In genomic region chr17:20992416-20992815, GRCh38 we compare ENCODE assay signal across 17 cellular contexts. TPM values are rescaled to one million over a fixed set of nuclear protein-coding genes. Genes with fewer than 3 reads are reported as not detected.
DNase-seq lines count a peak whose midpoint lies in the region; ATAC-seq and TF ChIP-seq lines count a peak whose summit lies in the region.
"Had no signal": no experiment of that assay in that cellular context is flagged by ENCODE, and none has a peak within 500 bp of the region (broad histone marks: within the 10 kb centered on the region; RNA-seq: fewer than 3 reads in every experiment).

No MANE protein-coding gene starts in this region.

- TF ChIP-seq CTCF in left ventricle myocardium inferior (IDR thresholded peaks at IDR 0.05; ENCODE audit: borderline replicate concordance) (no peak), neural crest cell (conservative IDR thresholded peaks at IDR 0.05) (no peak), upper lobe of right lung (IDR thresholded peaks at IDR 0.05) (no peak), chondrocyte (IDR thresholded peaks at IDR 0.05) (no peak)

- peaks cover 20% of the 10 kb centered on the region for H3K4me1 ChIP-seq in left ventricle myocardium inferior
- peaks cover 9% of the 10 kb centered on the region for H3K4me1 ChIP-seq in upper lobe of right lung
- H3K4me1 ChIP-seq: foreskin keratinocyte had no signal

- peak overlapping the region; percentile 25 for H3K27ac ChIP-seq in left ventricle myocardium inferior (replicated peaks)
- H3K27ac ChIP-seq in caudate nucleus (ENCODE audit: low read depth, low read length): peak overlapping the region; percentile 74
- no peak overlapping the region for H3K27ac ChIP-seq in upper lobe of right lung
- H3K27ac ChIP-seq: PC-9, upper lobe of left lung had no signal

- H3K9me3 ChIP-seq in left ventricle myocardium inferior (replicated peaks): no peaks in the 10 kb centered on the region
- no peaks in the 10 kb centered on the region for H3K9me3 ChIP-seq in upper lobe of right lung
- H3K9me3 ChIP-seq: SJSA1, upper lobe of left lung had no signal

- H3K27ac Mint-ChIP-seq in neural crest cell (ENCODE audit: unreplicated experiment): peak overlapping the region; percentile 63
- H3K27ac Mint-ChIP-seq in chondrocyte (ENCODE audit: unreplicated experiment): no peak overlapping the region
- H3K27ac Mint-ChIP-seq: activated CD4-positive, alpha-beta memory T cell treated with anti-CD3 and anti-CD28 coated beads, Interleukin-2, amount 10 ng/mL, durations not matched to agents 7 days and 5 days; activated naive CD4-positive, alpha-beta T cell treated with anti-CD3 and anti-CD28 coated beads for 36 hours had no signal

- H3K36me3 ChIP-seq in left ventricle myocardium inferior (no peaks in the 10 kb centered on the region), upper lobe of right lung (no peaks in the 10 kb centered on the region)
- H3K36me3 ChIP-seq: SJSA1, upper lobe of left lung had no signal

- H3K27me3 Mint-ChIP-seq in neural crest cell (ENCODE audit: low read depth) (peaks cover 12% of the 10 kb centered on the region), chondrocyte (ENCODE audit: low read depth) (no peaks in the 10 kb centered on the region)
- H3K27me3 Mint-ChIP-seq: activated CD4-positive, alpha-beta memory T cell treated with anti-CD3 and anti-CD28 coated beads, Interleukin-2, amount 10 ng/mL, durations not matched to agents 7 days and 5 days had no signal

- H3K4me3 ChIP-seq in left ventricle myocardium inferior (peak overlapping the region; percentile 31), upper lobe of right lung (no peak overlapping the region)
- H3K4me3 ChIP-seq: PC-9, SJSA1, upper lobe of left lung had no signal

- H3K36me3 Mint-ChIP-seq in neural crest cell (ENCODE audit: low read depth): peaks cover 4% of the 10 kb centered on the region
- no peaks in the 10 kb centered on the region for H3K36me3 Mint-ChIP-seq in chondrocyte (ENCODE audit: low read depth)
- H3K36me3 Mint-ChIP-seq: CD14-positive monocyte had no signal

- ATAC-seq in left cardiac atrium (no peak), upper lobe of right lung (no peak)

- H3K4me3 Mint-ChIP-seq in neural crest cell (peak overlapping the region; percentile 80), chondrocyte (ENCODE audit: unreplicated experiment) (no peak overlapping the region)
- H3K4me3 Mint-ChIP-seq: activated CD4-positive, alpha-beta memory T cell treated with anti-CD3 and anti-CD28 coated beads, Interleukin-2, amount 10 ng/mL, durations not matched to agents 7 days and 5 days; activated naive CD4-positive, alpha-beta T cell treated with anti-CD3 and anti-CD28 coated beads for 36 hours; CD14-positive monocyte; WTC11 had no signal

- no peak for DNase-seq in left ventricle myocardium inferior
- no peak for DNase-seq in left cardiac atrium
- no peak for DNase-seq in caudate nucleus (lab: John Stamatoyannopoulos, UW)
- DNase-seq in neural crest cell (ENCODE audit: low read depth, low spot score): no peak
- DNase-seq in upper lobe of right lung: peak; percentile 50
- DNase-seq in chondrocyte (ENCODE audit: low spot score): no peak
- no peak for DNase-seq in NCI-H2029 (lab: John Stamatoyannopoulos, UW)
- DNase-seq in NCI-H2107 treated with DMSO at 0.1 percent for 48 hours (lab: John Stamatoyannopoulos, UW; ENCODE audit: unreplicated experiment): no peak
- DNase-seq: NCI-H774 had no signal

- H3K9me3 Mint-ChIP-seq in neural crest cell (peaks cover 4% of the 10 kb centered on the region), chondrocyte (ENCODE audit: low read depth) (no peaks in the 10 kb centered on the region)
- H3K9me3 Mint-ChIP-seq: activated CD4-positive, alpha-beta memory T cell treated with anti-CD3 and anti-CD28 coated beads, Interleukin-2, amount 10 ng/mL, durations not matched to agents 7 days and 5 days; activated naive CD4-positive, alpha-beta T cell treated with anti-CD3 and anti-CD28 coated beads for 36 hours; CD14-positive monocyte; WTC11 had no signal

- intact Hi-C loops in left ventricle myocardium inferior (cut with micrococcal nuclease) (no loop called here), left cardiac atrium (cut with DNase I) (loop anchor here in 1 of 2 donors (5.0 kb wide), 1 partner anchor 80 kb away; no protein-coding TSS in a partner anchor), upper lobe of right lung (cut with DNase I) (no loop called here)

- H3K27me3 ChIP-seq in left ventricle myocardium inferior (ENCODE audit: low read depth) (no peaks in the 10 kb centered on the region), upper lobe of right lung (no peaks in the 10 kb centered on the region)
- H3K27me3 ChIP-seq: foreskin keratinocyte, SJSA1, upper lobe of left lung had no signal

- H3K4me1 Mint-ChIP-seq in neural crest cell (peaks cover 39% of the 10 kb centered on the region), chondrocyte (ENCODE audit: low read depth) (peaks cover 35% of the 10 kb centered on the region)
- H3K4me1 Mint-ChIP-seq: activated CD4-positive, alpha-beta memory T cell treated with anti-CD3 and anti-CD28 coated beads, Interleukin-2, amount 10 ng/mL, durations not matched to agents 7 days and 5 days; CD14-positive monocyte had no signal

RNA-seq across cellular contexts. Expression of gene USP22, which starts 50.4 kb away (rescaled TPM):
- total RNA-seq in left ventricle myocardium inferior (159 TPM), left cardiac atrium (100 to 1,000 TPM; 145 to 152 TPM), neural crest cell (386 and 390 TPM in 2 replicates), upper lobe of right lung (160 TPM), chondrocyte (228 to 248 TPM (median 239 TPM) in 3 replicates)
